18 cellular contexts compared by ENCODE assay signal in genomic region chr2:55500025-55500424, GRCh38. TPM values are rescaled to one million over a fixed set of nuclear protein-coding genes. Genes with fewer than 3 reads are reported as not detected.
A peak's percentile ranks its signal among the peaks of the same experiment; 100 is the strongest.
DNase-seq lines count a peak whose midpoint lies in the region; ATAC-seq, FAIRE-seq and TF ChIP-seq lines count a peak whose summit lies in the region.
"Had no signal": no experiment of that assay in that cellular context is flagged by ENCODE, and none has a peak within 500 bp of the region (broad histone marks: within the 10 kb centered on the region; RNA-seq: fewer than 3 reads in every experiment).

No MANE protein-coding gene starts in this region.

- H4K5ac ChIP-seq in IMR-90 (ENCODE audit: low read depth, low read length), result no peak overlapping the region

- H2AK9ac ChIP-seq in IMR-90 (replicated peaks; ENCODE audit: low read depth, low read length, poor library complexity), result no peak overlapping the region

- no peak overlapping the region for H3K18ac ChIP-seq in IMR-90 (ENCODE audit: low read depth, low read length)

- H2BK5ac ChIP-seq in IMR-90 (ENCODE audit: low read depth, low read length, poor library complexity, severe bottlenecking), result no peak overlapping the region

- no peaks in the 10 kb centered on the region for H4K20me1 ChIP-seq in IMR-90 (ENCODE audit: insufficient read depth, low read length)
- H4K20me1 ChIP-seq: BLaER1 had no signal

- no peak overlapping the region for H2BK120ac ChIP-seq in IMR-90 (ENCODE audit: low read depth, low read length)

- no peak overlapping the region for H3K27ac Mint-ChIP-seq in activated T-helper 17 cell treated with anti-CD3 and anti-CD28 coated beads, Interleukin-2, amount 50 U/mL, for 72 hours
- H3K27ac Mint-ChIP-seq: nephron had no signal

- no peak for FAIRE-seq in frontal cortex (lab: Jason Lieb, UNC)
- FAIRE-seq: colon had no signal

- no peak overlapping the region for H3K14ac ChIP-seq in IMR-90 (replicated peaks; ENCODE audit: low read depth, low read length)

- H3K9ac ChIP-seq in IMR-90 (ENCODE audit: low read depth, low read length), result no peak overlapping the region
- H3K9ac ChIP-seq: BLaER1 had no signal

- dilution Hi-C loops in IMR-90 (cut with HindIII; ENCODE audit: low sequenced_read_pairs, unreplicated experiment), result no loop called here

- no peak overlapping the region for H3K4ac ChIP-seq in IMR-90 (ENCODE audit: low read depth, low read length)

- H3K27me3 ChIP-seq in IMR-90 (ENCODE audit: control insufficient read depth, insufficient read depth, low read length), result no peaks in the 10 kb centered on the region
- H3K27me3 ChIP-seq in left ventricle myocardium inferior (ENCODE audit: low read depth), result no peaks in the 10 kb centered on the region
- H3K27me3 ChIP-seq: BLaER1, left lung, spleen had no signal

- no peaks in the 10 kb centered on the region for H3K4me1 Mint-ChIP-seq in activated T-helper 17 cell treated with anti-CD3 and anti-CD28 coated beads, Interleukin-2, amount 50 U/mL, for 72 hours
- H3K4me1 Mint-ChIP-seq: nephron had no signal

- no peak for TF ChIP-seq RAD21 in IMR-90 (IDR thresholded peaks at IDR 0.05; ENCODE audit: low read length)

- no peak overlapping the region for H2BK20ac ChIP-seq in IMR-90 (ENCODE audit: low read depth, low read length)

- H3K79me1 ChIP-seq in IMR-90 (ENCODE audit: low read depth in 1 of 2, low read length in 2 of 2), result no peaks in the 10 kb centered on the region

- no peaks in the 10 kb centered on the region for H3K27me3 Mint-ChIP-seq in activated T-helper 17 cell treated with anti-CD3 and anti-CD28 coated beads, Interleukin-2, amount 50 U/mL, for 72 hours

- TF ChIP-seq CTCF in IMR-90 (conservative IDR thresholded peaks at IDR 0.05; ENCODE audit: low read depth, low read length) (no peak), foreskin fibroblast (IDR thresholded peaks at IDR 0.05; ENCODE audit: low read depth, low read length) (no peak), left ventricle myocardium inferior (IDR thresholded peaks at IDR 0.05; ENCODE audit: borderline replicate concordance) (no peak)

- no peak overlapping the region for H4K8ac ChIP-seq in IMR-90 (ENCODE audit: low read depth in 2 of 2, low read length in 2 of 2)

- H3K36me3 ChIP-seq in IMR-90 (ENCODE audit: control insufficient read depth, insufficient read depth, low read length), result no peaks in the 10 kb centered on the region
- H3K36me3 ChIP-seq in left ventricle myocardium inferior, result no peaks in the 10 kb centered on the region
- H3K36me3 ChIP-seq: BLaER1, left lung, spleen had no signal

- no TSS peak for BruUV-seq in IMR-90 (replicated peaks; lab: Mats Ljungman, UMichigan)

- H3K9me3 Mint-ChIP-seq in activated T-helper 17 cell treated with anti-CD3 and anti-CD28 coated beads, Interleukin-2, amount 50 U/mL, for 72 hours, result no peaks in the 10 kb centered on the region
- H3K9me3 Mint-ChIP-seq: nephron had no signal

- H3K27ac ChIP-seq in IMR-90 (ENCODE audit: insufficient read depth, low read length) (no peak overlapping the region), left ventricle myocardium inferior (replicated peaks) (no peak overlapping the region), caudate nucleus (ENCODE audit: low read depth, low read length) (no peak overlapping the region)
- H3K27ac ChIP-seq: BLaER1, left lung, spleen had no signal

- POLR2A ChIA-PET in IMR-90 (lab: Charles Lee; ENCODE audit: unreplicated experiment), result no interaction called here

- H3K23ac ChIP-seq in IMR-90 (ENCODE audit: low read depth, low read length), result no peak overlapping the region

- TF ChIP-seq POLR2A in IMR-90 (IDR thresholded peaks at IDR 0.05; ENCODE audit: low read depth, low read length), result no peak

- no peak overlapping the region for H4K91ac ChIP-seq in IMR-90 (ENCODE audit: insufficient read depth, low read depth, low read length)

- H3K4me1 ChIP-seq in IMR-90 (ENCODE audit: control insufficient read depth, insufficient read depth, low read length) (peaks cover 2% of the 10 kb centered on the region; the same call in 1 of the 2 replicates), left ventricle myocardium inferior (no peaks in the 10 kb centered on the region)
- H3K4me1 ChIP-seq: BLaER1, left lung, spleen had no signal

- DNase-seq in AG08395 (ENCODE audit: low spot score), result peak; percentile 66
- DNase-seq in IMR-90, result peak; percentile 74
- peak; percentile 38 to 79 for DNase-seq in foreskin fibroblast
- DNase-seq in frontal cortex (ENCODE audit: low spot score in 2 of 2), result no peak
- DNase-seq in left ventricle myocardium inferior, result no peak
- no peak for DNase-seq in caudate nucleus (lab: John Stamatoyannopoulos, UW)
- DNase-seq: activated CD4-positive, alpha-beta T cell treated with anti-CD3 and anti-CD28 coated beads for 4 hours; activated effector memory CD4-positive, alpha-beta T cell treated with Interleukin-2 at 50 U/mL for 16 hours; GF-D8; left lung; NCI-H1092 treated with DMSO at 0.1 percent for 48 hours; NCI-H69; spleen had no signal

- H3K4me2 ChIP-seq in IMR-90 (ENCODE audit: low read depth, low read length), result no peak overlapping the region
- H3K4me2 ChIP-seq: BLaER1 had no signal

- CTCF ChIA-PET in IMR-90 (lab: Yijun Ruan, JAX), result no interaction called here

- intact Hi-C loops in IMR-90 (cut with micrococcal nuclease) (loop anchor here (10.0 kb wide), 1 partner anchor 215 kb away; no protein-coding TSS in a partner anchor), left ventricle myocardium inferior (cut with micrococcal nuclease) (no loop called here)

- H3K56ac ChIP-seq in IMR-90 (ENCODE audit: extremely low read depth, insufficient read depth, low read length), result no peak overlapping the region

- H3K36me3 Mint-ChIP-seq in activated T-helper 17 cell treated with anti-CD3 and anti-CD28 coated beads, Interleukin-2, amount 50 U/mL, for 72 hours (ENCODE audit: low read depth), result no peaks in the 10 kb centered on the region

- no peak overlapping the region for H2BK15ac ChIP-seq in IMR-90 (ENCODE audit: low read depth, low read length)

- 20% methylated on average over 1 of the region's 2 CpGs; no CpG with 5 or more reads in 1 of the 2 experiments for WGBS in IMR-90 (ENCODE audit: extremely low coverage in 2 of 2, insufficient read length in 1 of 2), 2 experiments

- no peak overlapping the region for H3K4me3 Mint-ChIP-seq in activated T-helper 17 cell treated with anti-CD3 and anti-CD28 coated beads, Interleukin-2, amount 50 U/mL, for 72 hours
- H3K4me3 Mint-ChIP-seq: nephron had no signal

- H3K4me3 ChIP-seq in IMR-90 (ENCODE audit: insufficient read depth, low read depth, low read length), result no peak overlapping the region
- H3K4me3 ChIP-seq in foreskin fibroblast (ENCODE audit: low read depth in 1 of 2, low read length in 2 of 2), result no peak overlapping the region
- no peak overlapping the region for H3K4me3 ChIP-seq in left ventricle myocardium inferior
- H3K4me3 ChIP-seq: BLaER1, left lung, spleen had no signal

- no peaks in the 10 kb centered on the region for H3K9me1 ChIP-seq in IMR-90 (ENCODE audit: insufficient read depth, low read length)

- no peaks in the 10 kb centered on the region for H3K9me3 ChIP-seq in IMR-90 (ENCODE audit: control insufficient read depth, insufficient read depth, low read length)
- H3K9me3 ChIP-seq in left ventricle myocardium inferior (replicated peaks), result no peaks in the 10 kb centered on the region
- H3K9me3 ChIP-seq: BLaER1, left lung, spleen had no signal

- peak; percentile 93 for ATAC-seq in IMR-90 (ENCODE audit: low read depth)
- ATAC-seq in activated T-helper 17 cell treated with anti-CD3 and anti-CD28 coated beads, Interleukin-2, amount 50 U/mL, for 72 hours (replicated peaks), result peak; percentile 23
- no peak for ATAC-seq in HG02571 (IDR thresholded peaks at IDR 0.05; ENCODE audit: unreplicated experiment)
- ATAC-seq: left lung had no signal

- H2AK5ac ChIP-seq in IMR-90 (ENCODE audit: low read depth, low read length), result no peak overlapping the region

- in situ Hi-C loops in IMR-90 (cut with MboI; ENCODE audit: low sequenced_read_pairs), result no loop called here

- peak overlapping the region; percentile 47 for H2AFZ ChIP-seq in IMR-90 (replicated peaks; ENCODE audit: low read length, poor library complexity)

TF ChIP-seq in IMR-90, 13 proteins besides CTCF, POLR2A, EP300 and RAD21:
- TF ChIP-seq RCOR1 (IDR thresholded peaks at IDR 0.05; ENCODE audit: insufficient replicate concordance, low read length) (no peak), CEBPB (IDR thresholded peaks at IDR 0.05; ENCODE audit: low read depth, low read length) (peak; percentile 92), NFE2L2 (IDR thresholded peaks at IDR 0.05; ENCODE audit: low read depth, low read length) (peak; percentile 85), MAFK (IDR thresholded peaks at IDR 0.05; ENCODE audit: low read depth, low read length) (peak; percentile 86), FOS (IDR thresholded peaks at IDR 0.05; ENCODE audit: low read depth, low read length) (peak; percentile 73), USF2 (IDR thresholded peaks at IDR 0.05; ENCODE audit: low read depth, low read length) (no peak)
TF ChIP-seq in IMR-90: peak in this region for 4.

RNA-seq across cellular contexts. Expression of gene CFAP36, which starts 19.5 kb away (rescaled TPM):
- total RNA-seq in IMR-90 (2012; rRNA removed) (11.1 and 32.8 TPM in 2 replicates), frontal cortex (27.3 TPM), left ventricle myocardium inferior (25.3 TPM)
- 13.5 and 16.8 TPM in 2 replicates for polyA plus RNA-seq in IMR-90 (2012; rRNA removed)
- 2.4 TPM in 2 replicates for polyA plus RNA-seq in IMR-90 (2012; cell fraction: cytosol; rRNA removed)
- polyA plus RNA-seq in IMR-90 (2012; cell fraction: nucleus; rRNA removed; ENCODE audit: low replicate concordance), result 1.1 and 11.6 TPM in 2 replicates
- 10 to 100 TPM; 25.1 to 55.5 TPM for total RNA-seq in activated T-helper 17 cell treated with anti-CD3 and anti-CD28 coated beads, Interleukin-2, amount 50 U/mL, for 72 hours

Comparison
In these comparisons a context has a peak if more than half of its experiments do, and no peak if none do; other contexts are left out.
1. DNase-seq: peak in AG08395 (single experiment), IMR-90 (single experiment) and foreskin fibroblast (2 of 2); none in frontal cortex (0 of 2), left ventricle myocardium inferior (single experiment) and caudate nucleus (0 of 61).